In the genomic region with DNA sequence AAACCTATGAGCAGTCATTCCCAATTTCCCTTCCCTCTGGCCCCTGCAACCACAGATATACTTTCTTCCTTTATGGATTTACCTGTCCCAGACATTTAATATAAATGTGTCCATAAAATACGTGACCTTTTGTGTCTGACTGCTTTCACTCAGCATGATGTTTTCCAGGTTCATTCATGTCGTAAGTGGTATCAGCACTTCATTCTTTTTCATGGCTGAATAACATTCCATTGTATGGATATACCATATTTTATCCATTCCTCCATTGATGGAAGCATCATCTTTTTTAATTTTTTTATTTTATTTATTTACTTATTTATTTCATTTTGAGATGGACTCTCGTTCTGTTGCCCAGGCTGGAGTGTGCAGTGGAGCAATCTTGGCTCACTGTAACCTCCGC, we compare ENCODE assay signal across 34 cellular contexts. TPM values are rescaled to one million over a fixed set of nuclear protein-coding genes. Genes with fewer than 3 reads are reported as not detected.
"Had no signal": no experiment of that assay in that cellular context is flagged by ENCODE, and none has a peak within 500 bp of the region (broad histone marks: within the 10 kb centered on the region; RNA-seq: fewer than 3 reads in every experiment).

No MANE protein-coding gene starts in this region.

- H3K4me3 Mint-ChIP-seq: activated CD4-positive, alpha-beta memory T cell treated with anti-CD3 and anti-CD28 coated beads, Interleukin-2, amount 10 ng/mL, durations not matched to agents 7 days and 5 days; activated naive CD8-positive, alpha-beta T cell treated with anti-CD3 and anti-CD28 coated beads for 36 hours; activated T-cell treated with anti-CD3 and anti-CD28 coated beads, Interleukin-2, amount 50 U/mL, for 72 hours; activated T-helper 17 cell treated with anti-CD3 and anti-CD28 coated beads, Interleukin-2, amount 50 U/mL, for 72 hours had no signal

- H3K27ac Mint-ChIP-seq: activated CD4-positive, alpha-beta memory T cell treated with anti-CD3 and anti-CD28 coated beads, Interleukin-2, amount 10 ng/mL, durations not matched to agents 7 days and 5 days; activated naive CD8-positive, alpha-beta T cell treated with anti-CD3 and anti-CD28 coated beads for 36 hours; activated T-cell treated with anti-CD3 and anti-CD28 coated beads, Interleukin-2, amount 50 U/mL, for 72 hours; activated T-helper 17 cell treated with anti-CD3 and anti-CD28 coated beads, Interleukin-2, amount 50 U/mL, for 72 hours had no signal

- ATAC-seq: activated CD8-positive, alpha-beta memory T cell treated with anti-CD3 and anti-CD28 coated beads, Interleukin-2, amount 10 ng/mL, durations not matched to agents 7 days and 5 days; activated T-cell treated with anti-CD3 and anti-CD28 coated beads, Interleukin-2, amount 50 U/mL, for 72 hours; activated T-helper 17 cell treated with anti-CD3 and anti-CD28 coated beads, Interleukin-2, amount 50 U/mL, for 72 hours; Right ventricle myocardium inferior had no signal

- DNase-seq: activated CD4-positive, alpha-beta memory T cell treated with anti-CD3 and anti-CD28 coated beads, Interleukin-2, amount 10 ng/mL, durations not matched to agents 7 days and 5 days; activated CD4-positive, alpha-beta T cell treated with anti-CD3 and anti-CD28 coated beads for 1 hour; activated CD4-positive, alpha-beta T cell treated with anti-CD3 and anti-CD28 coated beads for 48 hours; activated CD4-positive, CD25-positive, alpha-beta regulatory T cell; activated CD8-positive, alpha-beta memory T cell treated with anti-CD3 and anti-CD28 coated beads for 24 hours; activated CD8-positive, alpha-beta memory T cell treated with anti-CD3 and anti-CD28 coated beads, Interleukin-2, amount 10 ng/mL, durations not matched to agents 7 days and 5 days; activated CD8-positive, alpha-beta memory T cell treated with anti-CD3 and anti-CD28 coated beads, Interleukin-2, amount 50 U/mL, for 48 hours; activated effector memory CD4-positive, alpha-beta T cell treated with anti-CD3 and anti-CD28 coated beads, Interleukin-2, amount 50 U/mL, for 16 hours; activated naive CD4-positive, alpha-beta T cell; activated naive CD4-positive, alpha-beta T cell treated with anti-CD3 and anti-CD28 coated beads, Interleukin-2, amount 50 U/mL, for 16 hours; activated naive CD8-positive, alpha-beta T cell treated with anti-CD3 and anti-CD28 coated beads for 36 hours; activated T-cell treated with anti-CD3 and anti-CD28 coated beads, Interleukin-2, amount 50 U/mL, for 72 hours; amniotic stem cell; aorta; brain microvascular endothelial cell; central memory CD4-positive, alpha-beta T cell; colonic mucosa; MM.1S; NCI-H1105 treated with DMSO at 0.1 percent for 48 hours; NCI-H1436; NCI-H1694; NCI-H1930; NCI-H2081 treated with DMSO at 0.1 percent for 48 hours; NCI-H345; NCI-H524 treated with DMSO at 0.1 percent for 48 hours; NK-92 treated with Interleukin-12 subunit alpha and Interleukin-12 subunit beta, amount 100 ng/mL, for 24 hours; PC-9; SIG-M5; T1000; WERI-Rb-1 had no signal

- H3K27me3 Mint-ChIP-seq: activated CD4-positive, alpha-beta memory T cell treated with anti-CD3 and anti-CD28 coated beads, Interleukin-2, amount 10 ng/mL, durations not matched to agents 7 days and 5 days; activated CD8-positive, alpha-beta memory T cell treated with anti-CD3 and anti-CD28 coated beads, Interleukin-2, amount 10 ng/mL, durations not matched to agents 7 days and 5 days; activated naive CD8-positive, alpha-beta T cell treated with anti-CD3 and anti-CD28 coated beads for 36 hours; activated T-helper 17 cell treated with anti-CD3 and anti-CD28 coated beads, Interleukin-2, amount 50 U/mL, for 72 hours had no signal

- H3K4me1 Mint-ChIP-seq: activated naive CD8-positive, alpha-beta T cell treated with anti-CD3 and anti-CD28 coated beads for 36 hours had no signal

RNA-seq across cellular contexts. Expression of gene PTPRH, which starts 57.5 kb away (rescaled TPM):
- total RNA-seq: activated CD4-positive, alpha-beta memory T cell treated with anti-CD3 and anti-CD28 coated beads, Interleukin-2, amount 10 ng/mL, durations not matched to agents 7 days and 5 days; activated CD8-positive, alpha-beta memory T cell treated with anti-CD3 and anti-CD28 coated beads, Interleukin-2, amount 10 ng/mL, durations not matched to agents 7 days and 5 days; activated naive CD8-positive, alpha-beta T cell treated with anti-CD3 and anti-CD28 coated beads for 36 hours; activated T-cell treated with anti-CD3 and anti-CD28 coated beads, Interleukin-2, amount 50 U/mL, for 72 hours; activated T-helper 17 cell treated with anti-CD3 and anti-CD28 coated beads, Interleukin-2, amount 50 U/mL, for 72 hours; OCI-LY7; T-helper 2 cell treated with Interferon-gamma antibody and Interleukin-4, amounts not matched to agents 100 ng/mL and 5 ng/mL, for 36 hours had no signal
